Comparison of ENCODE assay signal across 12 cellular contexts in the genomic region with DNA sequence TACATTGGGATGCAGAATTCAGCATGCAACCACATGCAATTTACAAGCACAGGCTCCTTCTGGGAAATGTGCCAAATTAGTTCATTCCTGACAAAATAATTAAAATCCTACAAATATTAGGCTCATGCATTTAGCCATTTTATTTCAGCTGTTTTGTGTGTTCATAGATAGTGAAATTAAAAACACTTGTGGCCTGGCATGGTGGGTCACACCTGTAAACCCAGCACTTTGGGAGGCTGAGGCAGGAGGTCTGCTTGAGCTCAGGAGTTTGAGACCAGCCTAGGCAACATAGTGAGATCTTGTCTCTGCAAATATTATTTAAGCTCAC. TPM values are rescaled to one million over a fixed set of nuclear protein-coding genes. Genes with fewer than 3 reads are reported as not detected.
DNase-seq lines count a peak whose midpoint lies in the region; ATAC-seq and TF ChIP-seq lines count a peak whose summit lies in the region.
"Had no signal": no experiment of that assay in that cellular context is flagged by ENCODE, and none has a peak within 500 bp of the region (broad histone marks: within the 10 kb centered on the region; RNA-seq: fewer than 3 reads in every experiment).

No MANE protein-coding gene starts in this region.

- H3K4me3 ChIP-seq in DOHH2 (ENCODE audit: low read length) (no peak overlapping the region), gastroesophageal sphincter (no peak overlapping the region), skeletal muscle tissue (ENCODE audit: low read length in 3 of 3) (no peak overlapping the region), vagina (no peak overlapping the region)

- TF ChIP-seq EP300 in gastroesophageal sphincter (IDR thresholded peaks at IDR 0.05): no peak

- TF ChIP-seq POLR2A in gastroesophageal sphincter (IDR thresholded peaks at IDR 0.05) (no peak), vagina (IDR thresholded peaks at IDR 0.05) (no peak)

- DNase-seq in CD1c-positive myeloid dendritic cell (ENCODE audit: extremely low spot score) (no peak), vagina (ENCODE audit: extremely low spot score in 2 of 2) (no peak), NCI-H2227 (lab: John Stamatoyannopoulos, UW; ENCODE audit: unreplicated experiment) (no peak), GOT3 (lab: John Stamatoyannopoulos, UW) (no peak)
- DNase-seq: activated CD4-positive, alpha-beta memory T cell treated with anti-CD3 and anti-CD28 coated beads, Interleukin-2, amount 10 ng/mL, durations not matched to agents 7 days and 5 days; CD8-positive, alpha-beta memory T cell; RPMI8226; stimulated activated naive CD8-positive, alpha-beta T cell treated with anti-CD3 and anti-CD28 coated beads, Interleukin-15, amount 100 ng/mL, for 72 hours had no signal

- peaks cover 20% of the 10 kb centered on the region for H3F3A ChIP-seq in DOHH2 (ENCODE audit: control insufficient read depth, insufficient read depth)

- H3K36me3 ChIP-seq in DOHH2 (ENCODE audit: control insufficient read depth, low read length) (no peaks in the 10 kb centered on the region), gastroesophageal sphincter (no peaks in the 10 kb centered on the region), skeletal muscle tissue (ENCODE audit: control insufficient read depth in 3 of 3, insufficient read depth in 3 of 3, low read length in 3 of 3) (no peaks in the 10 kb centered on the region), vagina (no peaks in the 10 kb centered on the region)

- intact Hi-C loops in vagina (cut with DNase I): no loop called here

- no peaks in the 10 kb centered on the region for H3K27me3 ChIP-seq in DOHH2 (ENCODE audit: control insufficient read depth, low read length)
- H3K27me3 ChIP-seq in gastroesophageal sphincter: no peaks in the 10 kb centered on the region
- no peaks in the 10 kb centered on the region for H3K27me3 ChIP-seq in skeletal muscle tissue (ENCODE audit: control insufficient read depth in 3 of 3, insufficient read depth in 3 of 3, low read length in 3 of 3)
- no peaks in the 10 kb centered on the region for H3K27me3 ChIP-seq in vagina

- H3K9ac ChIP-seq in skeletal muscle tissue (ENCODE audit: low read depth in 1 of 3, low read length in 3 of 3): peak overlapping the region in 1 of 3 donors; percentile 47

- H3K4me2 ChIP-seq in DOHH2 (ENCODE audit: low read length): 0 out of 2 replicates have a peak overlapping the region, but pooled peaks have one; percentile 1

- no peaks in the 10 kb centered on the region for H3K79me2 ChIP-seq in DOHH2 (ENCODE audit: control insufficient read depth, low read length)

- TF ChIP-seq CTCF in DOHH2 (IDR thresholded peaks at IDR 0.05; ENCODE audit: low read depth, low read length, poor library complexity, severe bottlenecking) (no peak), VCaP (conservative IDR thresholded peaks at IDR 0.05) (no peak), gastroesophageal sphincter (IDR thresholded peaks at IDR 0.05) (no peak), vagina (IDR thresholded peaks at IDR 0.05) (no peak)

- H4K20me1 ChIP-seq in DOHH2 (ENCODE audit: control insufficient read depth, insufficient read depth, low read depth, low read length): no peaks in the 10 kb centered on the region

- ATAC-seq in gastroesophageal sphincter: no peak
- ATAC-seq: stimulated activated naive CD8-positive, alpha-beta T cell treated with anti-CD3 and anti-CD28 coated beads, Interleukin-15, amount 100 ng/mL, for 72 hours had no signal

- no peaks in the 10 kb centered on the region for H3K9me2 ChIP-seq in DOHH2 (replicated peaks; ENCODE audit: control insufficient read depth, low read length)

- H3K9me3 ChIP-seq in DOHH2 (ENCODE audit: control insufficient read depth, insufficient read depth, low read length) (no peaks in the 10 kb centered on the region), gastroesophageal sphincter (no peaks in the 10 kb centered on the region), skeletal muscle tissue (ENCODE audit: control insufficient read depth in 3 of 3, low read length in 3 of 3) (no peaks in the 10 kb centered on the region), vagina (no peaks in the 10 kb centered on the region)

- H3K4me1 ChIP-seq in DOHH2 (ENCODE audit: control insufficient read depth, low read length) (peaks cover 93% of the 10 kb centered on the region), gastroesophageal sphincter (peaks cover 23 to 51% (median 32%) of the 10 kb centered on the region in 3 donors), skeletal muscle tissue (ENCODE audit: control insufficient read depth in 3 of 3, insufficient read depth in 3 of 3, low read length in 3 of 3) (peaks cover 15 to 23% (median 18%) of the 10 kb centered on the region in 3 donors), vagina (peaks cover 31% of the 10 kb centered on the region)

- H3K27ac ChIP-seq in DOHH2 (ENCODE audit: low read depth, low read length) (no peak overlapping the region), VCaP (peak overlapping the region; percentile 76), gastroesophageal sphincter (peak overlapping the region; percentile 89 to 97 (median 91)), skeletal muscle tissue (ENCODE audit: low read depth, low read length) (peak overlapping the region; percentile 3), vagina (no peak overlapping the region)

RNA-seq across cellular contexts. Expression of gene GPCPD1, which starts 47.0 kb away (rescaled TPM):
- 10 to 100 TPM; 17.7 to 34.1 (median 24.7) TPM for total RNA-seq in gastroesophageal sphincter
- total RNA-seq in skeletal muscle tissue: 25.1 TPM
- 14.7 TPM for total RNA-seq in vagina

Comparison
In these comparisons a context has a peak if more than half of its experiments do, and no peak if none do; other contexts are left out.
1. H3K27ac ChIP-seq: peak in VCaP (single experiment), gastroesophageal sphincter (4 of 4) and skeletal muscle tissue (single experiment); none in DOHH2 (single experiment) and vagina (single experiment).